1 cellular context compared by ENCODE assay signal in the genomic region with DNA sequence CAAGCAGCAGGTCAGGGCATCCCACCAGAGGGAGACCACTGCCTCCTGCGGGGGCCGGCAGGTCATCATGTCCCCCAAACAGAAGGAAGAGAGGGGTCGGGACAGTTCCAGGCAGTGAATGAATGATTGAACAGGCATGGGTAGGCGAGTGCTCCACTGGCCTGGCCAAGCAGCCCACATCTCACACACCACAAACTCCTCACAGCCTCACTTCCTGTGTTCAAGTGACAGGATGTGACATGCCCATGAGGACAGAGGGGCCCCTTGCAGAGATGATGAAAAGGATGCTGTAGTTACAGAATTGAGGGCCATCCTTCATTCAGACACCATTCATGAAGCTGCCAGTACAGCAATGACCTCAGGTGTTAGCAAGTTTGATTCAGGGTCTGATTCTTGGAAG.
TF ChIP-seq lines count a peak whose summit lies in the region.

No MANE protein-coding gene starts in this region.

TF ChIP-seq in GM12878, 131 proteins besides CTCF, POLR2A, EP300 and RAD21 (continued from another document and continues in another):
- TF ChIP-seq, protein P1, sequence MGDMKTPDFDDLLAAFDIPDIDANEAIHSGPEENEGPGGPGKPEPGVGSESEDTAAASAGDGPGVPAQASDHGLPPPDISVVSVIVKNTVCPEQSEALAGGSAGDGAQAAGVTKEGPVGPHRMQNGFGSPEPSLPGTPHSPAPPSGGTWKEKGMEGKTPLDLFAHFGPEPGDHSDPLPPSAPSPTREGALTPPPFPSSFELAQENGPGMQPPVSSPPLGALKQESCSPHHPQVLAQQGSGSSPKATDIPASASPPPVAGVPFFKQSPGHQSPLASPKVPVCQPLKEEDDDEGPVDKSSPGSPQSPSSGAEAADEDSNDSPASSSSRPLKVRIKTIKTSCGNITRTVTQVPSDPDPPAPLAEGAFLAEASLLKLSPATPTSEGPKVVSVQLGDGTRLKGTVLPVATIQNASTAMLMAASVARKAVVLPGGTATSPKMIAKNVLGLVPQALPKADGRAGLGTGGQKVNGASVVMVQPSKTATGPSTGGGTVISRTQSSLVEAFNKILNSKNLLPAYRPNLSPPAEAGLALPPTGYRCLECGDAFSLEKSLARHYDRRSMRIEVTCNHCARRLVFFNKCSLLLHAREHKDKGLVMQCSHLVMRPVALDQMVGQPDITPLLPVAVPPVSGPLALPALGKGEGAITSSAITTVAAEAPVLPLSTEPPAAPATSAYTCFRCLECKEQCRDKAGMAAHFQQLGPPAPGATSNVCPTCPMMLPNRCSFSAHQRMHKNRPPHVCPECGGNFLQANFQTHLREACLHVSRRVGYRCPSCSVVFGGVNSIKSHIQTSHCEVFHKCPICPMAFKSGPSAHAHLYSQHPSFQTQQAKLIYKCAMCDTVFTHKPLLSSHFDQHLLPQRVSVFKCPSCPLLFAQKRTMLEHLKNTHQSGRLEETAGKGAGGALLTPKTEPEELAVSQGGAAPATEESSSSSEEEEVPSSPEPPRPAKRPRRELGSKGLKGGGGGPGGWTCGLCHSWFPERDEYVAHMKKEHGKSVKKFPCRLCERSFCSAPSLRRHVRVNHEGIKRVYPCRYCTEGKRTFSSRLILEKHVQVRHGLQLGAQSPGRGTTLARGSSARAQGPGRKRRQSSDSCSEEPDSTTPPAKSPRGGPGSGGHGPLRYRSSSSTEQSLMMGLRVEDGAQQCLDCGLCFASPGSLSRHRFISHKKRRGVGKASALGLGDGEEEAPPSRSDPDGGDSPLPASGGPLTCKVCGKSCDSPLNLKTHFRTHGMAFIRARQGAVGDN (IDR thresholded peaks at IDR 0.05) = peak; percentile 63; the same call in 1 of the 2 replicates
- no peak for TF ChIP-seq ZBTB4 (CRISPR knock-in tag; IDR thresholded peaks at IDR 0.05)
- TF ChIP-seq WRNIP1 (IDR thresholded peaks at IDR 0.05; ENCODE audit: borderline replicate concordance, low read depth, low read length) = no peak
- no peak for TF ChIP-seq ASH2L (IDR thresholded peaks at IDR 0.05; ENCODE audit: borderline replicate concordance, low read depth)
- TF ChIP-seq, protein P2, sequence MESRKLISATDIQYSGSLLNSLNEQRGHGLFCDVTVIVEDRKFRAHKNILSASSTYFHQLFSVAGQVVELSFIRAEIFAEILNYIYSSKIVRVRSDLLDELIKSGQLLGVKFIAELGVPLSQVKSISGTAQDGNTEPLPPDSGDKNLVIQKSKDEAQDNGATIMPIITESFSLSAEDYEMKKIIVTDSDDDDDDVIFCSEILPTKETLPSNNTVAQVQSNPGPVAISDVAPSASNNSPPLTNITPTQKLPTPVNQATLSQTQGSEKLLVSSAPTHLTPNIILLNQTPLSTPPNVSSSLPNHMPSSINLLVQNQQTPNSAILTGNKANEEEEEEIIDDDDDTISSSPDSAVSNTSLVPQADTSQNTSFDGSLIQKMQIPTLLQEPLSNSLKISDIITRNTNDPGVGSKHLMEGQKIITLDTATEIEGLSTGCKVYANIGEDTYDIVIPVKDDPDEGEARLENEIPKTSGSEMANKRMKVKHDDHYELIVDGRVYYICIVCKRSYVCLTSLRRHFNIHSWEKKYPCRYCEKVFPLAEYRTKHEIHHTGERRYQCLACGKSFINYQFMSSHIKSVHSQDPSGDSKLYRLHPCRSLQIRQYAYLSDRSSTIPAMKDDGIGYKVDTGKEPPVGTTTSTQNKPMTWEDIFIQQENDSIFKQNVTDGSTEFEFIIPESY (IDR thresholded peaks at IDR 0.05) = no peak
- TF ChIP-seq ZSCAN29 (IDR thresholded peaks at IDR 0.05) = no peak
- TF ChIP-seq E2F8 (IDR thresholded peaks at IDR 0.05; ENCODE audit: low read depth, partially characterized antibody) = no peak
- no peak for TF ChIP-seq SREBF1 (IDR thresholded peaks at IDR 0.05; ENCODE audit: low read length)
- no peak for TF ChIP-seq SRF (IDR thresholded peaks at IDR 0.05; ENCODE audit: low read depth in 2 of 2, low read length in 2 of 2)
- no peak for TF ChIP-seq ZNF384 (IDR thresholded peaks at IDR 0.05; ENCODE audit: borderline replicate concordance, low read depth, low read length)
- no peak for TF ChIP-seq FOXK2 (IDR thresholded peaks at IDR 0.05)
- no peak for TF ChIP-seq BACH1 (IDR thresholded peaks at IDR 0.05; ENCODE audit: borderline replicate concordance)
- no peak for TF ChIP-seq PRDM15 (CRISPR knock-in tag; IDR thresholded peaks at IDR 0.05)
- TF ChIP-seq RELA (IDR thresholded peaks at IDR 0.05; ENCODE audit: borderline replicate concordance, partially characterized antibody) = no peak
- TF ChIP-seq ZZZ3 (IDR thresholded peaks at IDR 0.05; ENCODE audit: control insufficient read depth, insufficient read length, low read depth) = no peak
- no peak for TF ChIP-seq RFX5 (IDR thresholded peaks at IDR 0.05; ENCODE audit: low read depth, low read length)
- TF ChIP-seq HDGF (IDR thresholded peaks at IDR 0.05) = no peak
- TF ChIP-seq MYC (IDR thresholded peaks at IDR 0.05; ENCODE audit: insufficient read depth, insufficient read length, insufficient replicate concordance, low read length, severe bottlenecking) = no peak
- no peak for TF ChIP-seq FOXM1 (IDR thresholded peaks at IDR 0.05; ENCODE audit: low read depth, low read length)
- no peak for TF ChIP-seq KLF5 (IDR thresholded peaks at IDR 0.05; ENCODE audit: partially characterized antibody)
- no peak for TF ChIP-seq ZNF207 (IDR thresholded peaks at IDR 0.05; ENCODE audit: borderline replicate concordance)
- TF ChIP-seq KDM1A (IDR thresholded peaks at IDR 0.05; ENCODE audit: borderline replicate concordance) = no peak
- TF ChIP-seq EED (IDR thresholded peaks at IDR 0.05; ENCODE audit: low read depth) = no peak
- TF ChIP-seq, protein P3, sequence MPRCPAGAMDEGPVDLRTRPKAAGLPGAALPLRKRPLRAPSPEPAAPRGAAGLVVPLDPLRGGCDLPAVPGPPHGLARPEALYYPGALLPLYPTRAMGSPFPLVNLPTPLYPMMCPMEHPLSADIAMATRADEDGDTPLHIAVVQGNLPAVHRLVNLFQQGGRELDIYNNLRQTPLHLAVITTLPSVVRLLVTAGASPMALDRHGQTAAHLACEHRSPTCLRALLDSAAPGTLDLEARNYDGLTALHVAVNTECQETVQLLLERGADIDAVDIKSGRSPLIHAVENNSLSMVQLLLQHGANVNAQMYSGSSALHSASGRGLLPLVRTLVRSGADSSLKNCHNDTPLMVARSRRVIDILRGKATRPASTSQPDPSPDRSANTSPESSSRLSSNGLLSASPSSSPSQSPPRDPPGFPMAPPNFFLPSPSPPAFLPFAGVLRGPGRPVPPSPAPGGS (IDR thresholded peaks at IDR 0.05; ENCODE audit: borderline replicate concordance, insufficient read depth, low read depth, low read length, poor library complexity, severe bottlenecking) = no peak
- TF ChIP-seq ATF3 (IDR thresholded peaks at IDR 0.05; ENCODE audit: borderline replicate concordance, extremely low read depth, low read depth, low read length) = no peak
- peak; percentile 20 for TF ChIP-seq PBX3 (IDR thresholded peaks at IDR 0.05; ENCODE audit: insufficient replicate concordance, low read depth, low read length)
- TF ChIP-seq, protein P4, sequence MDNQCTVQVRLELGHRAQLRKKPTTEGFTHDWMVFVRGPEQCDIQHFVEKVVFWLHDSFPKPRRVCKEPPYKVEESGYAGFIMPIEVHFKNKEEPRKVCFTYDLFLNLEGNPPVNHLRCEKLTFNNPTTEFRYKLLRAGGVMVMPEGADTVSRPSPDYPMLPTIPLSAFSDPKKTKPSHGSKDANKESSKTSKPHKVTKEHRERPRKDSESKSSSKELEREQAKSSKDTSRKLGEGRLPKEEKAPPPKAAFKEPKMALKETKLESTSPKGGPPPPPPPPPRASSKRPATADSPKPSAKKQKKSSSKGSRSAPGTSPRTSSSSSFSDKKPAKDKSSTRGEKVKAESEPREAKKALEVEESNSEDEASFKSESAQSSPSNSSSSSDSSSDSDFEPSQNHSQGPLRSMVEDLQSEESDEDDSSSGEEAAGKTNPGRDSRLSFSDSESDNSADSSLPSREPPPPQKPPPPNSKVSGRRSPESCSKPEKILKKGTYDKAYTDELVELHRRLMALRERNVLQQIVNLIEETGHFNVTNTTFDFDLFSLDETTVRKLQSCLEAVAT (IDR thresholded peaks at IDR 0.05) = 0 out of 2 replicates have a peak, but pooled peaks have one; percentile 4
- TF ChIP-seq SMARCA5 (IDR thresholded peaks at IDR 0.05) = 0 out of 2 replicates have a peak, but pooled peaks have one; percentile 28
- TF ChIP-seq STAT1 (conservative IDR thresholded peaks at IDR 0.05) = no peak
- TF ChIP-seq EGR1 (IDR thresholded peaks at IDR 0.05; ENCODE audit: borderline replicate concordance in 1 of 2, low read depth in 2 of 2, low read length in 2 of 2) = no peak
